Comparison of ENCODE assay signal across 1 cellular context in genomic region chr12:57462307-57463253, GRCh38.
TF ChIP-seq lines count a peak whose summit lies in the region.

No MANE protein-coding gene starts in this region.

TF ChIP-seq in A549, 52 proteins besides CTCF, POLR2A, EP300 and RAD21 (continued from another document):
- TF ChIP-seq CHD2 (IDR thresholded peaks at IDR 0.05; ENCODE audit: low read length, partially characterized antibody) (no peak), PBX3 (IDR thresholded peaks at IDR 0.05) (peak; percentile 57; the same call in 1 of the 2 replicates), SMC3 (IDR thresholded peaks at IDR 0.05) (peak; percentile 76; the same call in 2 of the 3 replicates), PHF8 (IDR thresholded peaks at IDR 0.05; ENCODE audit: borderline replicate concordance, low read depth) (no peak), RFX5 (IDR thresholded peaks at IDR 0.05) (0 out of 2 replicates have a peak, but pooled peaks have one; percentile 38), NFE2L2 (conservative IDR thresholded peaks at IDR 0.05; ENCODE audit: low read length) (no peak), ZFP36 (IDR thresholded peaks at IDR 0.05; ENCODE audit: borderline replicate concordance, partially characterized antibody) (no peak), JUN (IDR thresholded peaks at IDR 0.05) (peak; percentile 51 to 58; a peak in 3 of 5 replicates), KDM5A (IDR thresholded peaks at IDR 0.05) (no peak), JUNB (IDR thresholded peaks at IDR 0.05) (no peak), ESRRA (IDR thresholded peaks at IDR 0.05; ENCODE audit: borderline replicate concordance, low read length) (no peak), CHD4 (IDR thresholded peaks at IDR 0.05; ENCODE audit: borderline replicate concordance) (no peak), ZC3H11A (IDR thresholded peaks at IDR 0.05) (no peak), TP53 (CRISPR knock-in tag; IDR thresholded peaks at IDR 0.05) (no peak), ATOH8 (CRISPR knock-in tag; IDR thresholded peaks at IDR 0.05; ENCODE audit: low read depth) (no peak), CBX2 (IDR thresholded peaks at IDR 0.05; ENCODE audit: borderline replicate concordance, low read depth) (no peak), RARB (CRISPR knock-in tag; IDR thresholded peaks at IDR 0.05) (no peak), SREBF2 (IDR thresholded peaks at IDR 0.05) (no peak), GATA3 (IDR thresholded peaks at IDR 0.05; ENCODE audit: borderline replicate concordance) (peak; percentile 41; the same call in 1 of the 2 replicates), BCL3 (IDR thresholded peaks at IDR 0.05) (no peak), REST (IDR thresholded peaks at IDR 0.05) (no peak), BHLHE40 (IDR thresholded peaks at IDR 0.05; ENCODE audit: low read depth, low read length) (no peak), ZNF302 (CRISPR knock-in tag; IDR thresholded peaks at IDR 0.05) (no peak), MAFK (IDR thresholded peaks at IDR 0.05; ENCODE audit: partially characterized antibody) (no peak), ELK1 (IDR thresholded peaks at IDR 0.05; ENCODE audit: low read depth, low read length) (no peak), FOXS1 (CRISPR knock-in tag; IDR thresholded peaks at IDR 0.05) (no peak)
